ENCODE assay signal across 33 cellular contexts in genomic region chr3:145290010-145290409, GRCh38.
"Had no signal": no experiment of that assay in that cellular context is flagged by ENCODE, and none has a peak within 500 bp of the region (broad histone marks: within the 10 kb centered on the region; RNA-seq: fewer than 3 reads in every experiment).

No MANE protein-coding gene starts in this region.

- H3K27me3 ChIP-seq: adrenal gland, body of pancreas, brain microvascular endothelial cell, breast epithelium had no signal

- H3K4me3 ChIP-seq: adrenal gland, body of pancreas, breast epithelium had no signal

- H3K9me3 ChIP-seq: adrenal gland, body of pancreas, breast epithelium had no signal

- ATAC-seq: activated CD8-positive, alpha-beta T cell treated with anti-CD3 and anti-CD28 coated beads for 36 hours; activated naive CD4-positive, alpha-beta T cell treated with anti-CD3 and anti-CD28 coated beads, Interleukin-2, amount 50 U/mL, for 72 hours; activated T-cell treated with anti-CD3 and anti-CD28 coated beads, Interleukin-2, amount 50 U/mL, for 4 hours; activated T-cell treated with anti-CD3 and anti-CD28 coated beads, Interleukin-2, amount 50 U/mL, for 72 hours; activated T-helper 17 cell treated with anti-CD3 and anti-CD28 coated beads, Interleukin-2, amount 50 U/mL, for 72 hours; body of pancreas had no signal

- FAIRE-seq: astrocyte, TTC549 had no signal

- DNase-seq: activated B cell treated with CpG ODN at 0.5 μM for 24 hours; activated CD4-positive, alpha-beta memory T cell treated with anti-CD3 and anti-CD28 coated beads for 36 hours; activated CD4-positive, alpha-beta T cell treated with anti-CD3 and anti-CD28 coated beads for 4 hours; activated CD4-positive, alpha-beta T cell treated with anti-CD3 and anti-CD28 coated beads, Interleukin-2, amount 10 ng/mL, durations not matched to agents 24 days and 14 days; activated CD4-positive, alpha-beta T cell treated with anti-CD3 and anti-CD28 coated beads, Interleukin-2, amount 50 U/mL, for 1 hour; activated CD4-positive, alpha-beta T cell treated with anti-CD3 and anti-CD28 coated beads, Interleukin-2, amount 50 U/mL, for 4 hours; activated CD4-positive, CD25-positive, alpha-beta regulatory T cell treated with anti-CD3 and anti-CD28 coated beads, Interleukin-2, amount 50 U/mL, for 72 hours; activated CD8-positive, alpha-beta memory T cell treated with anti-CD3 and anti-CD28 coated beads, Interleukin-2, amount 50 U/mL, for 4 hours; activated CD8-positive, alpha-beta T cell treated with anti-CD3 and anti-CD28 coated beads for 36 hours; activated effector memory CD4-positive, alpha-beta T cell treated with anti-CD3 and anti-CD28 coated beads, Interleukin-2, amount 50 U/mL, for 16 hours; activated gamma-delta T cell treated with Interleukin-2 at 50 U/mL for 16 hours; activated naive CD4-positive, alpha-beta T cell; activated naive CD4-positive, alpha-beta T cell treated with anti-CD3 and anti-CD28 coated beads for 36 hours; activated naive CD4-positive, alpha-beta T cell treated with anti-CD3 and anti-CD28 coated beads, Interleukin-2, amount 50 U/mL, for 16 hours; activated naive CD8-positive, alpha-beta T cell treated with anti-CD3 and anti-CD28 coated beads for 36 hours; activated T-cell treated with anti-CD3 and anti-CD28 coated beads for 4 hours; activated T-cell treated with anti-CD3 and anti-CD28 coated beads, Interleukin-2, amount 50 U/mL, for 1 hour; activated T-cell treated with anti-CD3 and anti-CD28 coated beads, Interleukin-2, amount 50 U/mL, for 4 hours; activated T-cell treated with anti-CD3 and anti-CD28 coated beads, Interleukin-2, amount 50 U/mL, for 72 hours; adrenal gland; amniotic stem cell; aorta; body of pancreas; brain microvascular endothelial cell; central memory CD4-positive, alpha-beta T cell; T-helper 2 cell; T-helper 9 cell had no signal

- H3K27ac ChIP-seq: adrenal gland, body of pancreas, brain microvascular endothelial cell, breast epithelium, VCaP had no signal

- H3K36me3 ChIP-seq: adrenal gland, brain microvascular endothelial cell, breast epithelium had no signal

- H3K4me1 ChIP-seq: adrenal gland, body of pancreas, breast epithelium had no signal
